8 cellular contexts compared by ENCODE assay signal in the genomic region with DNA sequence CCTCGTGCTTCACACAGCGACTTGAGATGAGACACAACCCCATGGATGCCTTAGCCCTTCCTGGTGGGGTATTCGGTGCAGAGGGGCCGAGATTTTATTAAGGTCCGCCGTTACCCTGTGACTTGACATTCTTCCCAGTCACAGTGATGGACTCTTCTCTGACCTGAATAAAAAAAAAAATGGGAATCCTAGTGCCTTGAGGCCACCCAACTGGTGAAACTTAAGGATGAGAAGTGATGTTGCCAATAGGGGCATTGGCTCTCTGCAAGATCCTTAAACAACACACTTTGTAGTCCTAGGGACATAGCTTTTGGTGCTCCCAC. TPM values are rescaled to one million over a fixed set of nuclear protein-coding genes. Genes with fewer than 3 reads are reported as not detected.
A peak's percentile ranks its signal among the peaks of the same experiment; 100 is the strongest.
DNase-seq lines count a peak whose midpoint lies in the region; ATAC-seq, FAIRE-seq and TF ChIP-seq lines count a peak whose summit lies in the region.

No MANE protein-coding gene starts in this region.

- FAIRE-seq in GM12878 (lab: Jason Lieb, UNC): no peak

- DNase-seq in HEK293T (ENCODE audit: extremely low spot score): no peak
- DNase-seq in GM12878 (ENCODE audit: low read depth, low spot score): no peak
- no peak for DNase-seq in mesothelial cell of epicardium (ENCODE audit: low spot score in 2 of 2, unreplicated experiment in 2 of 2)
- DNase-seq in mucosa of gallbladder (ENCODE audit: low spot score): no peak
- DNase-seq in NCI-H2081 treated with DMSO at 0.1 percent for 48 hours (lab: John Stamatoyannopoulos, UW): no peak
- DNase-seq in GM19238 (ENCODE audit: insufficient read length, low spot score): no peak
- no peak for DNase-seq in ureter (ENCODE audit: low spot score)

- TF ChIP-seq CTCF in GM12878 (IDR thresholded peaks at IDR 0.05 in 2 of 3, conservative IDR thresholded peaks at IDR 0.05 in 1 of 3; ENCODE audit: control insufficient read depth in 2 of 3, extremely low read depth in 1 of 3, insufficient read depth in 1 of 3, low read depth in 3 of 3, low read length in 3 of 3): no peak
- no peak for TF ChIP-seq CTCF in mesothelial cell of epicardium (IDR thresholded peaks at IDR 0.05; ENCODE audit: unreplicated experiment)

- ATAC-seq in GM12878: no peak

- H3K9me3 ChIP-seq in GM12878 (replicated peaks; ENCODE audit: control insufficient read depth, insufficient read depth, low read length): no peaks in the 10 kb centered on the region

- intact Hi-C loops in GM12878 (cut with micrococcal nuclease; ENCODE audit: unreplicated experiment): no loop called here

- H4K20me1 ChIP-seq in GM12878 (ENCODE audit: control insufficient read depth, insufficient read depth): no peaks in the 10 kb centered on the region

- POLR2A ChIA-PET in HEK293T (lab: Yijun Ruan, JAX): interaction anchor here (0.6 to 3.8 kb wide), 9 partner anchors 8 to 141 kb away, joined by 3 to 26 read pairs (median 4); a partner anchor contains a TSS
- POLR2A ChIA-PET in GM12878 (lab: Charles Lee): interaction anchor here (0.7 to 6.0 kb wide), 9 partner anchors 11 to 141 kb away, joined by 3 to 67 read pairs (median 5); a partner anchor contains a TSS

- peak overlapping the region; percentile 40; the same call in 1 of the 2 replicates for H3K4me2 ChIP-seq in GM12878 (ENCODE audit: control insufficient read depth, insufficient read depth)

- no peak for TF ChIP-seq RAD21 in GM12878 (IDR thresholded peaks at IDR 0.05; ENCODE audit: insufficient read depth, low read depth, low read length)

- H3K4me1 Mint-ChIP-seq in mesothelial cell of epicardium: peaks cover 36% of the 10 kb centered on the region

- peaks cover 7% of the 10 kb centered on the region for H3K36me3 Mint-ChIP-seq in mesothelial cell of epicardium

- RAD21 ChIA-PET in GM12878 (lab: Charles Lee; ENCODE audit: unreplicated experiment): interaction anchor here (1.0 to 7.6 kb wide), 9 partner anchors 12 to 141 kb away, joined by 3 to 125 read pairs (median 9); a partner anchor contains a TSS

- H3K4me3 Mint-ChIP-seq in mesothelial cell of epicardium: peak overlapping the region; percentile 43

- no peak for TF ChIP-seq POLR2A in GM12878 (IDR thresholded peaks at IDR 0.05; ENCODE audit: low read depth, low read length)

- no peaks in the 10 kb centered on the region for H3K27me3 Mint-ChIP-seq in mesothelial cell of epicardium (ENCODE audit: low read depth)

- CTCF ChIA-PET in HEK293T (lab: Yijun Ruan, JAX) (interaction anchor here (0.6 to 0.8 kb wide), 3 partner anchors 190 to 945 kb away, joined by 3 to 10 read pairs (median 3); no protein-coding TSS in a partner anchor), GM12878 (lab: Yijun Ruan, JAX) (interaction anchor here (0.6 to 13.0 kb wide), 12 partner anchors 8 to 138 kb away, joined by 3 to 336 read pairs (median 4); a partner anchor contains a TSS)

- in situ Hi-C loops in GM12878 (cut with MboI): no loop called here

- H2AFZ ChIP-seq in ACC112 (ENCODE audit: low read length, unreplicated experiment) (peak overlapping the region; percentile 68), GM12878 (ENCODE audit: control insufficient read depth, low read depth, low read length) (peak overlapping the region; percentile 94)

- H3K4me1 ChIP-seq in ACC112 (ENCODE audit: control insufficient read depth, insufficient read depth, low read length, unreplicated experiment): peaks cover 31% of the 10 kb centered on the region
- peaks cover 5% of the 10 kb centered on the region; the same call in 1 of the 2 replicates for H3K4me1 ChIP-seq in GM12878 (ENCODE audit: control insufficient read depth, insufficient read depth, low read length)

- peak overlapping the region; percentile 89 for H3K9ac ChIP-seq in GM12878 (ENCODE audit: control insufficient read depth, insufficient read depth, low read length)

- TSS peak; percentile 84 for BruUV-seq in GM12878 (replicated peaks; lab: Mats Ljungman, UMichigan)

- peaks cover 41% of the 10 kb centered on the region for H3K79me2 ChIP-seq in ACC112 (ENCODE audit: control insufficient read depth, insufficient read depth, low read length, unreplicated experiment)
- peaks cover 36% of the 10 kb centered on the region for H3K79me2 ChIP-seq in GM12878 (ENCODE audit: control insufficient read depth, insufficient read depth, low read length)

- SMC1A ChIA-PET in GM12878 (lab: Charles Lee; ENCODE audit: uncharacterized antibody, unreplicated experiment): interaction anchor here (0.6 to 8.2 kb wide), 9 partner anchors 8 to 139 kb away, joined by 3 to 90 read pairs (median 4); a partner anchor contains a TSS

- H3K27ac ChIP-seq in ACC112 (ENCODE audit: low read depth, low read length) (peak overlapping the region; percentile 76), GM12878 (ENCODE audit: control insufficient read depth, insufficient read depth) (peak overlapping the region; percentile 97)

- WGBS in GM12878 (ENCODE audit: insufficient coverage, insufficient replicate concordance, low lambda C conversion rate, missing lambda C conversion rate): 77% methylated on average over 6 of the region's 6 CpGs

- H3K9me3 Mint-ChIP-seq in mesothelial cell of epicardium: no peaks in the 10 kb centered on the region

- peaks cover 44% of the 10 kb centered on the region for H3K36me3 ChIP-seq in ACC112 (ENCODE audit: insufficient read depth, low read length)
- peaks cover 0 to 28% of the 10 kb centered on the region in 2 experiments; a peak in 1 of 4 replicates for H3K36me3 ChIP-seq in GM12878 (ENCODE audit: control insufficient read depth in 2 of 2, insufficient read depth in 2 of 2, low read length in 1 of 2)

- no peak for TF ChIP-seq EP300 in GM12878 (IDR thresholded peaks at IDR 0.05; ENCODE audit: borderline replicate concordance in 1 of 2, control insufficient read depth in 1 of 2, low read depth in 2 of 2, low read length in 2 of 2)

- H3K4me3 ChIP-seq in ACC112 (ENCODE audit: low read depth, low read length) (peak overlapping the region; percentile 73), GM12878 (peak overlapping the region; percentile 55; the same call in 1 of the 2 replicates)

- H3K27ac Mint-ChIP-seq in mesothelial cell of epicardium: peak overlapping the region; percentile 89

- H3K27me3 ChIP-seq in ACC112 (ENCODE audit: insufficient read depth, low read length) (no peaks in the 10 kb centered on the region), GM12878 (replicated peaks in 1 of 2; ENCODE audit: control insufficient read depth in 2 of 2, insufficient read depth in 2 of 2, low read length in 1 of 2) (no peaks in the 10 kb centered on the region)

RNA-seq across cellular contexts. Expression of a gene that starts 0.7 kb away (rescaled TPM):
- total RNA-seq in GM12878 (2013; cell fraction: nucleolus; rRNA removed): 129 and 136 TPM in 2 replicates
- total RNA-seq in GM12878 (2014; rRNA removed): 22.8 and 23.0 TPM in 2 replicates
- total RNA-seq in GM12878 (2014; rRNA removed; fragmentation: Illumina TruSeq; extraction: Trizol): 28.3 and 30.4 TPM in 2 replicates
- 74.4 and 74.5 TPM in 2 replicates for total RNA-seq in GM12878 (2021)
- polyA plus RNA-seq in GM12878 (2011; ENCODE audit: low read depth): 30.5 TPM
- polyA plus RNA-seq in GM12878 (2011; rRNA removed): 30.6 and 40.0 TPM in 2 replicates
- 20.1 and 27.2 TPM in 2 replicates for polyA plus RNA-seq in GM12878 (2011; cell fraction: cytosol; rRNA removed)
- polyA plus RNA-seq in GM12878 (2011; cell fraction: nucleus; rRNA removed): 61.5 and 64.3 TPM in 2 replicates
- polyA plus RNA-seq in GM12878 (2012): 34.8 and 42.0 TPM in 2 replicates
- 66.9 and 82.8 TPM in 2 replicates for polyA plus RNA-seq in GM12878 (2014; fragmentation: Illumina TruSeq; extraction: Trizol)
- polyA plus RNA-seq in GM12878 (2014; fragmentation: Nextera tagmentation; extraction: Ambion mirVana): 10 to 100 TPM; 25.9 to 39.7 TPM
- polyA plus RNA-seq in GM12878 (2014; rRNA removed): 23.6 and 28.1 TPM in 2 replicates
- 10 to 100 TPM; 39.1 to 40.3 TPM for polyA plus RNA-seq in GM12878 (2016; fragmentation: Nextera tagmentation; extraction: Ambion mirVana)
- 54.7 and 78.9 TPM in 2 replicates for polyA minus RNA-seq in GM12878 (2011; rRNA and poly(A)+ RNA removed)
- 25.9 and 31.9 TPM in 2 replicates for polyA minus RNA-seq in GM12878 (2011; cell fraction: cytosol; rRNA and poly(A)+ RNA removed)
- 28.5 and 36.6 TPM in 2 replicates for polyA minus RNA-seq in GM12878 (2011; cell fraction: nucleus; rRNA and poly(A)+ RNA removed)
- 158 to 165 TPM (median 159 TPM) in 3 replicates for total RNA-seq in mesothelial cell of epicardium
- 68.9 TPM for total RNA-seq in mucosa of gallbladder
- 127 TPM for total RNA-seq in ureter

RNA-seq across cellular contexts. Expression of a gene that starts 26.4 kb away (rescaled TPM):
- total RNA-seq in GM12878 (2013; cell fraction: nucleolus; rRNA removed): 18.4 and 21.1 TPM in 2 replicates
- 66.0 and 76.1 TPM in 2 replicates for total RNA-seq in GM12878 (2014; rRNA removed)
- 105 and 107 TPM in 2 replicates for total RNA-seq in GM12878 (2014; rRNA removed; fragmentation: Illumina TruSeq; extraction: Trizol)
- total RNA-seq in GM12878 (2021): 50.8 and 53.3 TPM in 2 replicates
- polyA plus RNA-seq in GM12878 (2011; ENCODE audit: low read depth): 37.8 TPM
- 72.3 and 127 TPM in 2 replicates for polyA plus RNA-seq in GM12878 (2011; rRNA removed)
- polyA plus RNA-seq in GM12878 (2011; cell fraction: cytosol; rRNA removed): 27.4 and 31.7 TPM in 2 replicates
- polyA plus RNA-seq in GM12878 (2011; cell fraction: nucleus; rRNA removed): 26.8 and 36.2 TPM in 2 replicates
- polyA plus RNA-seq in GM12878 (2012): 52.8 and 55.9 TPM in 2 replicates
- 112 and 187 TPM in 2 replicates for polyA plus RNA-seq in GM12878 (2014; fragmentation: Illumina TruSeq; extraction: Trizol)
- 100 to 1,000 TPM; 138 to 145 TPM for polyA plus RNA-seq in GM12878 (2014; fragmentation: Nextera tagmentation; extraction: Ambion mirVana)
- 85.6 and 98.5 TPM in 2 replicates for polyA plus RNA-seq in GM12878 (2014; rRNA removed)
- polyA plus RNA-seq in GM12878 (2016; fragmentation: Nextera tagmentation; extraction: Ambion mirVana): 100 to 1,000 TPM; 159 to 167 TPM
- 9.8 and 20.5 TPM in 2 replicates for polyA minus RNA-seq in GM12878 (2011; rRNA and poly(A)+ RNA removed)
- 10.7 and 13.9 TPM in 2 replicates for polyA minus RNA-seq in GM12878 (2011; cell fraction: cytosol; rRNA and poly(A)+ RNA removed)
- 11.8 and 16.8 TPM in 2 replicates for polyA minus RNA-seq in GM12878 (2011; cell fraction: nucleus; rRNA and poly(A)+ RNA removed)
- 34.5 to 36.5 TPM (median 36.0 TPM) in 3 replicates for total RNA-seq in mesothelial cell of epicardium
- total RNA-seq in mucosa of gallbladder: 31.7 TPM
- 41.8 TPM for total RNA-seq in ureter

RNA-seq across cellular contexts. Expression of a gene that starts 26.6 kb away (rescaled TPM):
- 6.0 and 6.1 TPM in 2 replicates for total RNA-seq in GM12878 (2013; cell fraction: nucleolus; rRNA removed)
- 5.7 and 5.9 TPM in 2 replicates for total RNA-seq in GM12878 (2014; rRNA removed)
- total RNA-seq in GM12878 (2014; rRNA removed; fragmentation: Illumina TruSeq; extraction: Trizol): 3.0 and 3.3 TPM in 2 replicates
- 4.7 and 5.2 TPM in 2 replicates for total RNA-seq in GM12878 (2021)
- polyA plus RNA-seq in GM12878 (2011; ENCODE audit: low read depth): 0.83 TPM
- polyA plus RNA-seq in GM12878 (2011; rRNA removed): 2.0 and 2.2 TPM in 2 replicates
- polyA plus RNA-seq in GM12878 (2011; cell fraction: cytosol; rRNA removed): 2.4 and 3.0 TPM in 2 replicates
- polyA plus RNA-seq in GM12878 (2011; cell fraction: nucleus; rRNA removed): 1.4 and 1.6 TPM in 2 replicates
- polyA plus RNA-seq in GM12878 (2012): 2.1 and 2.6 TPM in 2 replicates
- 2.4 and 2.8 TPM in 2 replicates for polyA plus RNA-seq in GM12878 (2014; fragmentation: Illumina TruSeq; extraction: Trizol)
- polyA plus RNA-seq in GM12878 (2014; fragmentation: Nextera tagmentation; extraction: Ambion mirVana): under 1 TPM; 0.87 to 0.99 TPM
- 3.6 and 4.6 TPM in 2 replicates for polyA plus RNA-seq in GM12878 (2014; rRNA removed)
- 1 to 10 TPM; 4.0 to 4.6 TPM for polyA plus RNA-seq in GM12878 (2016; fragmentation: Nextera tagmentation; extraction: Ambion mirVana)
- polyA minus RNA-seq in GM12878 (2011; rRNA and poly(A)+ RNA removed): 4.6 and 6.5 TPM in 2 replicates
- 2.0 and 2.1 TPM in 2 replicates for polyA minus RNA-seq in GM12878 (2011; cell fraction: cytosol; rRNA and poly(A)+ RNA removed)
- polyA minus RNA-seq in GM12878 (2011; cell fraction: nucleus; rRNA and poly(A)+ RNA removed): 4.6 and 7.6 TPM in 2 replicates
- total RNA-seq in mesothelial cell of epicardium: 5.4 to 5.7 TPM (median 5.7 TPM) in 3 replicates
- 5.2 TPM for total RNA-seq in mucosa of gallbladder
- 6.5 TPM for total RNA-seq in ureter
